In the genomic region with DNA sequence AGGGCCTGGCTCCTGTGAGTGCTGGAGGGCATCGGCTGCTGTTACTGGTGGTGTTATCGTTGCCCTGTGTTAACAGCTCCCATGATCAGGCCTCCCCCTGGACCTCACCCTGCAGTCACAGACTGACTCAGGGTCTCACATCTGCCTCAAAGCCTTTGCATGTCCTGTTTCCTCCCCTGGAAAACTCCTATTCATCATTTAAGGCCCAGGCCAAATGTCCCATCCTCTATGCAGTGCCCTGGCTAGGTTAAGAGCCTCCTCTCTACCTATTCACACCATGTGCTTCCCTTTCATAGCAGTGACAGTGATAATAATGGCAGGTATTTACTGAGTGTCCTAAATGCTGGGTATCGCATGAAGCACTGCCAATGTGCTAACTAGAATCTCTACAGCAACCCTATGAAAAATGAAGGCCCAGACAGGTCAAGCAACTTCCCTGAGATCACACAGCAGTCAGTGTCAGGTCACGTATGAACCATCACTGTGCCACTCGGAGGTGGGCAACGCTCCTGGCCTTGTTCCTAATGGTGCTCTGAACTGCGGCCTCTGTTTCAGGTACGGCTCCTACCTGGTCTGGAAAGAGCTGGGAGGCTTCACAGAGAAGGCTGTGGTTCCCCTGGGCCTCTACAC, we compare ENCODE assay signal across 23 cellular contexts. TPM values are rescaled to one million over a fixed set of nuclear protein-coding genes. Genes with fewer than 3 reads are reported as not detected.
"Had no signal": no experiment of that assay in that cellular context is flagged by ENCODE, and none has a peak within 500 bp of the region (broad histone marks: within the 10 kb centered on the region; RNA-seq: fewer than 3 reads in every experiment).

No MANE protein-coding gene starts in this region.

- H3K27ac Mint-ChIP-seq: activated T-helper 17 cell treated with anti-CD3 and anti-CD28 coated beads, Interleukin-2, amount 50 U/mL, for 72 hours; endodermal cell; stimulated activated naive CD8-positive, alpha-beta T cell treated with anti-CD3 and anti-CD28 coated beads, Interleukin-15, Interleukin-2, amounts not matched to agents 100 ng/mL and 50 ng/mL, for 24 hours had no signal

- H3K9me3 ChIP-seq: body of pancreas, ovary, psoas muscle, testis, upper lobe of right lung had no signal

- H2AFZ ChIP-seq: hepatocyte had no signal

- H3K36me3 ChIP-seq: ovary had no signal

- H3K4me3 ChIP-seq: body of pancreas, hepatocyte, ovary, psoas muscle, skin epidermis, testis, upper lobe of right lung had no signal

- H3K4me3 Mint-ChIP-seq: activated T-helper 17 cell treated with anti-CD3 and anti-CD28 coated beads, Interleukin-2, amount 50 U/mL, for 72 hours; endodermal cell; stimulated activated naive CD8-positive, alpha-beta T cell treated with anti-CD3 and anti-CD28 coated beads, Interleukin-15, Interleukin-2, amounts not matched to agents 100 ng/mL and 50 ng/mL, for 24 hours had no signal

- H3K9me3 Mint-ChIP-seq: activated T-helper 17 cell treated with anti-CD3 and anti-CD28 coated beads, Interleukin-2, amount 50 U/mL, for 72 hours; endodermal cell; stimulated activated naive CD8-positive, alpha-beta T cell treated with anti-CD3 and anti-CD28 coated beads, Interleukin-15, Interleukin-2, amounts not matched to agents 100 ng/mL and 50 ng/mL, for 24 hours had no signal

- H3K4me1 Mint-ChIP-seq: activated T-helper 17 cell treated with anti-CD3 and anti-CD28 coated beads, Interleukin-2, amount 50 U/mL, for 72 hours had no signal

- H3K79me2 ChIP-seq: hepatocyte had no signal

- H3K27ac ChIP-seq: foreskin keratinocyte, hepatocyte, ovary, psoas muscle, testis, upper lobe of right lung, VCaP had no signal

- H3K27me3 ChIP-seq: body of pancreas, foreskin keratinocyte, hepatocyte, ovary, testis, upper lobe of right lung had no signal

- H3K4me2 ChIP-seq: hepatocyte had no signal

- ATAC-seq: activated T-helper 17 cell treated with anti-CD3 and anti-CD28 coated beads, Interleukin-2, amount 50 U/mL, for 72 hours had no signal

- H3K27me3 Mint-ChIP-seq: activated T-helper 17 cell treated with anti-CD3 and anti-CD28 coated beads, Interleukin-2, amount 50 U/mL, for 72 hours; stimulated activated naive CD8-positive, alpha-beta T cell treated with anti-CD3 and anti-CD28 coated beads, Interleukin-15, Interleukin-2, amounts not matched to agents 100 ng/mL and 50 ng/mL, for 24 hours had no signal

- DNase-seq: activated CD4-positive, alpha-beta T cell treated with anti-CD3 and anti-CD28 coated beads, Interleukin-2, amount 50 U/mL, for 4 hours; activated CD4-positive, CD25-positive, alpha-beta regulatory T cell treated with anti-CD3 and anti-CD28 coated beads, Interleukin-2, amount 50 U/mL, for 72 hours; activated naive CD4-positive, alpha-beta T cell; activated T-cell treated with anti-CD3 and anti-CD28 coated beads for 4 hours; foreskin keratinocyte; ovary; right cardiac atrium; stimulated activated CD4-positive, alpha-beta T cell treated with anti-CD3 and anti-CD28 coated beads, Interleukin-15, amount 100 ng/mL, for 24 hours; stimulated activated CD4-positive, alpha-beta T cell treated with anti-CD3 and anti-CD28 coated beads, Interleukin-2, amount 100 ng/mL, for 48 hours; T-helper 2 cell; testis; upper lobe of right lung had no signal

RNA-seq across cellular contexts. Expression of a gene that starts 9.3 kb away (rescaled TPM):
- polyA plus RNA-seq: neural cell had no signal

RNA-seq across cellular contexts. Expression of a gene that starts 50.1 kb away (rescaled TPM):
- total RNA-seq: cardiac septum, fibroblast of lung, psoas muscle had no signal
- polyA plus RNA-seq: fibroblast of lung, psoas muscle had no signal
